In the genomic region with DNA sequence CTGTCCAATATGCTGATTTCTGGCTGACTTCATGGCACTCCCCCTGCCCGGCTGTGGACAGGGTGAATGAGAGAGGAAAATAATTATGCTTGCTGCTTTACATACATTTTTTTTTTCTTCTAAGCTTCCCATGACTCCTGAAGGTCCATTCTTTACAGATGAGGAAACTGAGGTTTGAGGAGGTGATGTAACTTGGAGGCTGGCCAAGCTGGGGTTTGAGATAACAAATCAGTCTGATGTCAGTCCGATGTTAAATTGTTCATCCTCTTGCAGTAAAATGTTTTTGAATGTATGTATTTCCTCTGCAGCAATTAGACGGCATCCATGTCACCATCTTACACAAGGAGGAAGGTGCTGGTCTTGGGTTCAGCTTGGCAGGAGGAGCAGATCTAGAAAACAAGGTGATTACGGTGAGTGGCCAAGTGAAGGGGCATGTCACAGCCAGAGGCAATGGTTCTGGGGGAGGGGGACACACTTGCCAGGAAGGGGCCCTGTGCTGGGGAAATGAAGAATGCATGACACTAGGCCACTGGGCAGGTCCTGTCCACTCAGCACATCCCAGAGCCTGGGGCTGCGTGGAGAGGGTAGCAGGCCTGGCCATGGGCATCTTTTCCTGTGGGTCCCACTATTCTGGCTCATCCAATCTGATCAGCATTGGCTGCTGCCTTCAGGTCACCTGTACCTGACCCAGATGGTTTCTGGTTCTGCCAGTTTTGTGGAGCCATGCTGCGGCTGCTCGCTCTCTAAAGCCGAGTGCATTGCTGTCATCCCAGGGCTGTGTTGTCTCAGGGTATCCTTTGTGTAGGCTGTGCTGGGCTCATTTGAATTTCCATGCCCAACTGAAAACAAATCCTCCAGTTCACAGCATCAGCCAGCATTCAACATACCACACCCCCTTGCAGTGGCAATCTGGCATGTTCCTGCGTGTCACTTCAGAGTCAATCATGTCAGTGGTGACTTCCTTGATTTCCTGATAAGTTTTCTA, we compare ENCODE assay signal across 8 cellular contexts. TPM values are rescaled to one million over a fixed set of nuclear protein-coding genes. Genes with fewer than 3 reads are reported as not detected.
DNase-seq lines count a peak whose midpoint lies in the region; ATAC-seq, FAIRE-seq and TF ChIP-seq lines count a peak whose summit lies in the region.

No MANE protein-coding gene starts in this region.

- no peak overlapping the region for H3K27ac Mint-ChIP-seq in endothelial cell (ENCODE audit: unreplicated experiment)

- FAIRE-seq in RCC 7860 (lab: Jason Lieb, UNC), result no peak

- H3K27me3 ChIP-seq in H7 (ENCODE audit: control insufficient read depth, insufficient read depth, low read length), result no peaks in the 10 kb centered on the region

- H3K36me3 Mint-ChIP-seq in endothelial cell (ENCODE audit: low read depth, unreplicated experiment), result peaks cover 39% of the 10 kb centered on the region

- DNase-seq in H7, result peak; percentile 78
- peak; percentile 3 for DNase-seq in RCC 7860 (ENCODE audit: low spot score)
- no peak for DNase-seq in endothelial cell (ENCODE audit: low spot score)
- peak; percentile 69 for DNase-seq in pons (ENCODE audit: low spot score)
- no peak for DNase-seq in HUDEP-2 (lab: John Stamatoyannopoulos, UW; ENCODE audit: unreplicated experiment in 76 of 76)

- no peaks in the 10 kb centered on the region for H3K9me3 Mint-ChIP-seq in endothelial cell (ENCODE audit: unreplicated experiment)

- no peak for TF ChIP-seq CTCF in endothelial cell (IDR thresholded peaks at IDR 0.05; ENCODE audit: unreplicated experiment)

- no peaks in the 10 kb centered on the region for H3K36me3 ChIP-seq in H7 (replicated peaks; ENCODE audit: control insufficient read depth, insufficient read depth, low read length)

- H3K27me3 Mint-ChIP-seq in endothelial cell (ENCODE audit: unreplicated experiment), result peaks cover 4% of the 10 kb centered on the region

- H3K4me3 Mint-ChIP-seq in endothelial cell (ENCODE audit: unreplicated experiment), result peak overlapping the region; percentile 9

- peaks cover 18% of the 10 kb centered on the region for H3K4me1 Mint-ChIP-seq in endothelial cell (ENCODE audit: unreplicated experiment)

- ATAC-seq in GM19351 (IDR thresholded peaks at IDR 0.05; ENCODE audit: unreplicated experiment), result no peak
- no peak for ATAC-seq in GM18873 (IDR thresholded peaks at IDR 0.05; ENCODE audit: low FRiP score, unreplicated experiment)
- no peak for ATAC-seq in HG03565 (IDR thresholded peaks at IDR 0.05; ENCODE audit: unreplicated experiment)

- no peak overlapping the region for H3K4me3 ChIP-seq in H7 (ENCODE audit: insufficient read depth, low read depth, low read length)

RNA-seq across cellular contexts. Expression of a gene that starts 20.4 kb away (rescaled TPM):
- total RNA-seq in H7 (2014; rRNA removed; shearing (Covaris generic)), result 3.4 TPM in 2 replicates
- total RNA-seq in endothelial cell (ENCODE audit: unreplicated experiment), result 7.3 TPM

Comparison
In these comparisons a context has a peak if more than half of its experiments do, and no peak if none do; other contexts are left out.
1. DNase-seq: peak in H7 (single experiment), RCC 7860 (single experiment) and pons (single experiment); none in endothelial cell (single experiment) and HUDEP-2 (0 of 76).